25 cellular contexts compared by ENCODE assay signal in the genomic region with DNA sequence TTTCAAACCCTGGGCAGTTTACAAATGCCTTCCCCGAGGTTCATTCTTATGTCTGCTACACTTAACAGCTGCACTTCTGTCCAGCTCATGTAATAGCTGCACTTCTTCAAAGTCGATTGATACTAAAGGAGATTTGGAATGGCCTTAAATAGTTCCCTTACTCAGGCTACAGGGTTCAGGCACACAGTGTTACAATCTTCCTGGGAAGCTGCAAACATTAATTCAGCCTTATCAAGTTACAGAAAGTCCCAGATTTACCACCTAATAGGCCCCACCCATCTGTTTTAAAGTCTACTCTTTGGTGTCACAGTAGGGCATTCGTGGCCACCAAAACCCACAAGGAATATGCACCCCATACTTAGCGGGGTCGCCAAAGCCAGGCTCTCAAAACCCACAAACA.
"Had no signal": no experiment of that assay in that cellular context is flagged by ENCODE, and none has a peak within 500 bp of the region (broad histone marks: within the 10 kb centered on the region; RNA-seq: fewer than 3 reads in every experiment).

No MANE protein-coding gene starts in this region.

- H3K9me3 ChIP-seq: ascending aorta, breast epithelium, heart left ventricle had no signal

- H3K4me1 ChIP-seq: breast epithelium had no signal

- H3K36me3 ChIP-seq: ascending aorta, breast epithelium, cardiac muscle cell, heart left ventricle had no signal

- H3K27me3 ChIP-seq: ascending aorta, breast epithelium, cardiac muscle cell, dorsolateral prefrontal cortex, heart left ventricle had no signal

- H3K27ac ChIP-seq: ascending aorta, breast epithelium, cardiac muscle cell, coronary artery, dorsolateral prefrontal cortex, heart left ventricle had no signal

- DNase-seq: activated CD4-positive, alpha-beta memory T cell treated with anti-CD3 and anti-CD28 coated beads for 36 hours; activated CD4-positive, alpha-beta T cell treated with anti-CD3 and anti-CD28 coated beads for 36 hours; activated CD4-positive, alpha-beta T cell treated with anti-CD3 and anti-CD28 coated beads, Interleukin-2, amount 10 ng/mL, durations not matched to agents 24 days and 14 days; activated CD4-positive, CD25-positive, alpha-beta regulatory T cell; activated CD4-positive, CD25-positive, alpha-beta regulatory T cell treated with anti-CD3 and anti-CD28 coated beads, Interleukin-2, amount 50 U/mL, for 72 hours; activated CD8-positive, alpha-beta memory T cell treated with anti-CD3 and anti-CD28 coated beads, Interleukin-2, amount 10 ng/mL, durations not matched to agents 7 days and 5 days; activated CD8-positive, alpha-beta memory T cell treated with anti-CD3 and anti-CD28 coated beads, Interleukin-2, amount 50 U/mL, for 4 hours; activated CD8-positive, alpha-beta T cell treated with anti-CD3 and anti-CD28 coated beads, Interleukin-2, amount 10 ng/mL, durations not matched to agents 7 days and 5 days; activated effector memory CD4-positive, alpha-beta T cell treated with anti-CD3 and anti-CD28 coated beads, Interleukin-2, amount 50 U/mL, for 16 hours; activated naive CD4-positive, alpha-beta T cell treated with anti-CD3 and anti-CD28 coated beads for 36 hours; activated naive CD8-positive, alpha-beta T cell treated with anti-CD3 and anti-CD28 coated beads for 36 hours; activated naive CD8-positive, alpha-beta T cell treated with anti-CD3 and anti-CD28 coated beads, Interleukin-2, amount 50 U/mL, for 24 hours; activated T-cell treated with anti-CD3 and anti-CD28 coated beads, Interleukin-2, amount 50 U/mL, for 1 hour; activated T-cell treated with anti-CD3 and anti-CD28 coated beads, Interleukin-2, amount 50 U/mL, for 48 hours; central memory CD4-positive, alpha-beta T cell; dorsolateral prefrontal cortex; effector memory CD4-positive, alpha-beta T cell; foreskin fibroblast; glutamatergic neuron; heart left ventricle; T-helper 2 cell had no signal

- H3K4me3 ChIP-seq: ascending aorta, breast epithelium, cardiac muscle cell, coronary artery, dorsolateral prefrontal cortex, heart left ventricle had no signal
